ENCODE assay signal across 23 cellular contexts in genomic region chr2:105166671-105167070, GRCh38.
"Had no signal": no experiment of that assay in that cellular context is flagged by ENCODE, and none has a peak within 500 bp of the region (broad histone marks: within the 10 kb centered on the region; RNA-seq: fewer than 3 reads in every experiment).

No MANE protein-coding gene starts in this region.

- H3K4me3 Mint-ChIP-seq: activated CD4-positive, alpha-beta memory T cell treated with anti-CD3 and anti-CD28 coated beads, Interleukin-2, amount 10 ng/mL, durations not matched to agents 7 days and 5 days; naive thymus-derived CD8-positive, alpha-beta T cell; stimulated activated effector memory CD8-positive, alpha-beta T cell treated with anti-CD3 and anti-CD28 coated beads, Interleukin-12 subunit alpha, Interleukin-12 subunit beta, amount 100 ng/mL, for 72 hours had no signal

- H3K79me2 ChIP-seq: parathyroid adenoma had no signal

- H3K4me1 Mint-ChIP-seq: activated CD4-positive, alpha-beta memory T cell treated with anti-CD3 and anti-CD28 coated beads, Interleukin-2, amount 10 ng/mL, durations not matched to agents 7 days and 5 days; naive thymus-derived CD8-positive, alpha-beta T cell; stimulated activated effector memory CD8-positive, alpha-beta T cell treated with anti-CD3 and anti-CD28 coated beads, Interleukin-12 subunit alpha, Interleukin-12 subunit beta, amount 100 ng/mL, for 72 hours had no signal

- H3K36me3 Mint-ChIP-seq: naive thymus-derived CD8-positive, alpha-beta T cell; stimulated activated effector memory CD8-positive, alpha-beta T cell treated with anti-CD3 and anti-CD28 coated beads, Interleukin-12 subunit alpha, Interleukin-12 subunit beta, amount 100 ng/mL, for 72 hours had no signal

- H3K27me3 ChIP-seq: ascending aorta, breast epithelium, neutrophil, sigmoid colon, vagina had no signal

- H3K27ac ChIP-seq: ascending aorta, breast epithelium, coronary artery, neutrophil, parathyroid adenoma, sigmoid colon, stomach, vagina had no signal

- H2AFZ ChIP-seq: parathyroid adenoma had no signal

- H3K4me1 ChIP-seq: ascending aorta, breast epithelium, parathyroid adenoma, sigmoid colon, stomach, vagina had no signal

- H3K9ac ChIP-seq: parathyroid adenoma had no signal

- H3K9me3 ChIP-seq: ascending aorta, neutrophil, sigmoid colon, vagina had no signal

- H3K9me3 Mint-ChIP-seq: activated CD4-positive, alpha-beta memory T cell treated with anti-CD3 and anti-CD28 coated beads, Interleukin-2, amount 10 ng/mL, durations not matched to agents 7 days and 5 days; stimulated activated effector memory CD8-positive, alpha-beta T cell treated with anti-CD3 and anti-CD28 coated beads, Interleukin-12 subunit alpha, Interleukin-12 subunit beta, amount 100 ng/mL, for 72 hours had no signal

- H3K36me3 ChIP-seq: ascending aorta, breast epithelium, neutrophil, sigmoid colon, stomach, vagina had no signal

- H3K4me3 ChIP-seq: ascending aorta, breast epithelium, coronary artery, sigmoid colon, stomach, vagina had no signal

- ATAC-seq: naive thymus-derived CD8-positive, alpha-beta T cell; stimulated activated effector memory CD8-positive, alpha-beta T cell treated with anti-CD3 and anti-CD28 coated beads, Interleukin-12 subunit alpha, Interleukin-12 subunit beta, amount 100 ng/mL, for 72 hours had no signal

- H3K27ac Mint-ChIP-seq: activated CD4-positive, alpha-beta memory T cell treated with anti-CD3 and anti-CD28 coated beads, Interleukin-2, amount 10 ng/mL, durations not matched to agents 7 days and 5 days; naive thymus-derived CD8-positive, alpha-beta T cell; stimulated activated effector memory CD8-positive, alpha-beta T cell treated with anti-CD3 and anti-CD28 coated beads, Interleukin-12 subunit alpha, Interleukin-12 subunit beta, amount 100 ng/mL, for 72 hours had no signal

- DNase-seq: activated CD4-positive, alpha-beta memory T cell treated with anti-CD3 and anti-CD28 coated beads, Interleukin-2, amount 10 ng/mL, durations not matched to agents 7 days and 5 days; activated CD4-positive, alpha-beta T cell treated with anti-CD3 and anti-CD28 coated beads for 4 hours; activated CD8-positive, alpha-beta memory T cell treated with anti-CD3 and anti-CD28 coated beads, Interleukin-2, amount 50 U/mL, for 4 hours; activated effector memory CD4-positive, alpha-beta T cell treated with anti-CD3 and anti-CD28 coated beads, Interleukin-2, amount 50 U/mL, for 16 hours; activated naive CD4-positive, alpha-beta T cell treated with anti-CD3 and anti-CD28 coated beads, Interleukin-2, amount 50 U/mL, for 16 hours; activated T-cell treated with anti-CD3 and anti-CD28 coated beads, Interleukin-2, amount 50 U/mL, for 48 hours; erythroblast; foreskin melanocyte; glutamatergic neuron; hippocampal formation; mesenchymal stem cell; naive thymus-derived CD8-positive, alpha-beta T cell; sigmoid colon; stimulated activated CD4-positive, alpha-beta T cell treated with anti-CD3 and anti-CD28 coated beads, Interleukin-4, amount 100 ng/mL, for 24 hours; stomach; trophoblast cell had no signal
